13 cellular contexts compared by ENCODE assay signal in the genomic region with DNA sequence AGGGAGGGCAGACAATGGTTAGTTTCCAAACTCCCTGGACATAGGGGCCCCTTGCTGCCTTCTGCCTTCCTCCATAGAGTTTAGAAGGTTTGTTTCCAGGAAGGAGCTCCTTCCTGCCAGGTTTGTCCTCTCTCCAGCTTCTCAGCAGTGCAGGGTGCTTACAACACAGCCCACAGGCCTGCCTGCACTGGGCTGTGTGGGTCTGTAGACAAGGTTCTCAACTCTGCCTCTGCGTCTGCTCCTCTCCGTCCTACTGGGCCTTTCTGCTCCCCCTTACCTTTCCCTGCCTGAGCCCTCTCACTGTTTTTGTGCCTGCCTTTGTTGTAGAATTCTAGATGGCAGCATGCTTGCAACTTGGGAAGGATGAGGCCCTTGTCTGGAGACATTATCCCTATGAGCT.
DNase-seq lines count a peak whose midpoint lies in the region; ATAC-seq, FAIRE-seq and TF ChIP-seq lines count a peak whose summit lies in the region.
"Had no signal": no experiment of that assay in that cellular context is flagged by ENCODE, and none has a peak within 500 bp of the region (broad histone marks: within the 10 kb centered on the region; RNA-seq: fewer than 3 reads in every experiment).

No MANE protein-coding gene starts in this region.

- ATAC-seq in heart right ventricle (no peak), upper lobe of left lung (ENCODE audit: low FRiP score in 2 of 2) (no peak)

- H3K27ac ChIP-seq in heart right ventricle (peak overlapping the region in 8 of 10 donors; percentile 35 to 96 (median 58)), coronary artery (peak overlapping the region; percentile 32 to 57), osteoblast (ENCODE audit: low read depth, low read length) (peak overlapping the region; percentile 8), uterus (peak overlapping the region; percentile 42 to 70), upper lobe of left lung (no peak overlapping the region)
- H3K27ac ChIP-seq: C4-2B had no signal

- no peak for TF ChIP-seq EP300 in upper lobe of left lung (IDR thresholded peaks at IDR 0.05)

- WGBS in heart right ventricle, 2 donors: 62 to 78% methylated on average over 2 of the region's 2 CpGs
- WGBS in upper lobe of left lung, 2 donors: 90 to 100% methylated on average over 2 of the region's 2 CpGs

- no peak overlapping the region for H2AFZ ChIP-seq in osteoblast (ENCODE audit: low read length)

- H3K4me3 ChIP-seq in heart right ventricle (no peak overlapping the region), coronary artery (no peak overlapping the region), osteoblast (ENCODE audit: insufficient read depth, low read length) (no peak overlapping the region), uterus (no peak overlapping the region), upper lobe of left lung (no peak overlapping the region)
- H3K4me3 ChIP-seq: spleen had no signal

- intact Hi-C loops in heart right ventricle (cut with DNase I): loop anchor here (1.0 to 10.0 kb wide), 11 partner anchors 44 to 127 kb away; partner anchors contain the start of gene SAMD4A (in 3 of the 10)
- intact Hi-C loops in cardiac septum (cut with DNase I): loop anchor here (2.0 kb wide), 2 partner anchors 82 to 126 kb away; no protein-coding TSS in a partner anchor
- intact Hi-C loops in uterus (cut with DNase I; ENCODE audit: low total_unique reads): no loop called here

- peaks cover 17 to 86% (median 57%) of the 10 kb centered on the region in 9 donors for H3K4me1 ChIP-seq in heart right ventricle
- peaks cover 18% of the 10 kb centered on the region for H3K4me1 ChIP-seq in osteoblast (ENCODE audit: insufficient read depth, low read length)
- peaks cover 2 to 8% of the 10 kb centered on the region in 2 donors for H3K4me1 ChIP-seq in uterus
- H3K4me1 ChIP-seq in upper lobe of left lung: peaks cover 6 to 12% (median 7%) of the 10 kb centered on the region in 4 donors

- H3K27me3 ChIP-seq in heart right ventricle (no peaks in the 10 kb centered on the region), osteoblast (ENCODE audit: insufficient read depth, low read length) (no peaks in the 10 kb centered on the region), uterus (no peaks in the 10 kb centered on the region), upper lobe of left lung (no peaks in the 10 kb centered on the region)
- H3K27me3 ChIP-seq: spleen had no signal

- H3K4me2 ChIP-seq in osteoblast (ENCODE audit: insufficient read depth, low read length): no peak overlapping the region

- peaks cover 73% of the 10 kb centered on the region for H3K79me2 ChIP-seq in osteoblast (ENCODE audit: insufficient read depth, low read length)

- TF ChIP-seq POLR2A in uterus (IDR thresholded peaks at IDR 0.05) (no peak), upper lobe of left lung (IDR thresholded peaks at IDR 0.05) (no peak)

- no peak for FAIRE-seq in urothelium cell line (lab: Jason Lieb, UNC)
- FAIRE-seq: islet of Langerhans had no signal

- DNase-seq in heart right ventricle: no peak
- no peak for DNase-seq in cardiac septum (ENCODE audit: low spot score)
- no peak for DNase-seq in coronary artery (ENCODE audit: low spot score)
- DNase-seq in osteoblast (ENCODE audit: insufficient read length, low spot score, missing footprints): no peak
- no peak for DNase-seq in uterus
- no peak for DNase-seq in urothelium cell line (ENCODE audit: low spot score)
- DNase-seq in upper lobe of left lung: no peak
- no peak for DNase-seq in stimulated activated CD4-positive, alpha-beta T cell treated with anti-CD3 and anti-CD28 coated beads, Interleukin-15, amount 100 ng/mL, for 24 hours
- DNase-seq: activated effector memory CD4-positive, alpha-beta T cell treated with Interleukin-2 at 50 U/mL for 16 hours; NK-92 treated with Interleukin-12 subunit alpha and Interleukin-12 subunit beta, amount 100 ng/mL, for 24 hours had no signal

- TF ChIP-seq CTCF in heart right ventricle (IDR thresholded peaks at IDR 0.05) (no peak), coronary artery (IDR thresholded peaks at IDR 0.05) (no peak), osteoblast (IDR thresholded peaks at IDR 0.05; ENCODE audit: extremely low read depth, low read depth, low read length) (no peak), uterus (IDR thresholded peaks at IDR 0.05) (no peak), upper lobe of left lung (IDR thresholded peaks at IDR 0.05) (no peak)

- H3K9me3 ChIP-seq in heart right ventricle (no peaks in the 10 kb centered on the region), osteoblast (ENCODE audit: low read depth, low read length) (no peaks in the 10 kb centered on the region), uterus (no peaks in the 10 kb centered on the region), upper lobe of left lung (no peaks in the 10 kb centered on the region)
- H3K9me3 ChIP-seq: spleen had no signal

- H3K36me3 ChIP-seq in heart right ventricle (no peaks in the 10 kb centered on the region), osteoblast (ENCODE audit: insufficient read depth, low read length) (no peaks in the 10 kb centered on the region), uterus (no peaks in the 10 kb centered on the region), upper lobe of left lung (no peaks in the 10 kb centered on the region)
- H3K36me3 ChIP-seq: spleen had no signal

- H4K20me1 ChIP-seq in osteoblast (ENCODE audit: insufficient read depth, low read length): no peaks in the 10 kb centered on the region

Comparison
In these comparisons a context has a peak if more than half of its experiments do, and no peak if none do; other contexts are left out.
1. H3K27ac ChIP-seq: peak in heart right ventricle (8 of 10), coronary artery (2 of 2), osteoblast (single experiment) and uterus (2 of 2); none in upper lobe of left lung (0 of 4).